Comparison of ENCODE assay signal across 1 cellular context in the genomic region with DNA sequence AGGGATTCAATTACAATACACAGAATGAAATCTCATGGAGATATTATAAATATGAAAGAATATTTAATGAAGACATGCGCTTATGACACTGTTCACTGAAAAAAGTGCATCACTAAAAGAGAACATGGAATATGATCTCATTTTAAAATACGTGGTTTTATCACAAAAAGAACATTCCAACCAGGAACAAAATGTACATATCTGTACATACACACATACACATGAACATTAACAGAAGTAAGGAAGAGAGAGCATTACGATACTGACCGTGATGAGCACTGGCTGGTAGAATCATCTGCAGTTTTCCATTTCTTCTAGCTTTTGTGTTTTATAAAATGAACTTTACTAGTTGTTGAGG.
TF ChIP-seq lines count a peak whose summit lies in the region.

No MANE protein-coding gene starts in this region.

TF ChIP-seq in HepG2, 621 proteins besides CTCF, POLR2A, EP300 and RAD21 (continued from another document):
- TF ChIP-seq, protein P1, sequence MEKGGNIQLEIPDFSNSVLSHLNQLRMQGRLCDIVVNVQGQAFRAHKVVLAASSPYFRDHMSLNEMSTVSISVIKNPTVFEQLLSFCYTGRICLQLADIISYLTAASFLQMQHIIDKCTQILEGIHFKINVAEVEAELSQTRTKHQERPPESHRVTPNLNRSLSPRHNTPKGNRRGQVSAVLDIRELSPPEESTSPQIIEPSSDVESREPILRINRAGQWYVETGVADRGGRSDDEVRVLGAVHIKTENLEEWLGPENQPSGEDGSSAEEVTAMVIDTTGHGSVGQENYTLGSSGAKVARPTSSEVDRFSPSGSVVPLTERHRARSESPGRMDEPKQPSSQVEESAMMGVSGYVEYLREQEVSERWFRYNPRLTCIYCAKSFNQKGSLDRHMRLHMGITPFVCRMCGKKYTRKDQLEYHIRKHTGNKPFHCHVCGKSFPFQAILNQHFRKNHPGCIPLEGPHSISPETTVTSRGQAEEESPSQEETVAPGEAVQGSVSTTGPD (CRISPR knock-in tag; IDR thresholded peaks at IDR 0.05): no peak
- TF ChIP-seq RFX3 (CRISPR knock-in tag; IDR thresholded peaks at IDR 0.05) (no peak), LBX2 (CRISPR knock-in tag; IDR thresholded peaks at IDR 0.05; ENCODE audit: borderline replicate concordance) (no peak), SNAI1 (CRISPR knock-in tag; IDR thresholded peaks at IDR 0.05; ENCODE audit: borderline replicate concordance) (no peak), ZNF460 (CRISPR knock-in tag; IDR thresholded peaks at IDR 0.05; ENCODE audit: borderline replicate concordance) (no peak), HIVEP1 (CRISPR knock-in tag; IDR thresholded peaks at IDR 0.05) (no peak), KDM2A (CRISPR knock-in tag; IDR thresholded peaks at IDR 0.05; ENCODE audit: borderline replicate concordance, low read depth) (no peak), SYNCRIP (IDR thresholded peaks at IDR 0.05; ENCODE audit: insufficient read depth, low read depth, low read length) (no peak), SNAPC2 (CRISPR knock-in tag; IDR thresholded peaks at IDR 0.05) (no peak), ZNF446 (CRISPR knock-in tag; IDR thresholded peaks at IDR 0.05) (no peak)
- TF ChIP-seq, protein P2, sequence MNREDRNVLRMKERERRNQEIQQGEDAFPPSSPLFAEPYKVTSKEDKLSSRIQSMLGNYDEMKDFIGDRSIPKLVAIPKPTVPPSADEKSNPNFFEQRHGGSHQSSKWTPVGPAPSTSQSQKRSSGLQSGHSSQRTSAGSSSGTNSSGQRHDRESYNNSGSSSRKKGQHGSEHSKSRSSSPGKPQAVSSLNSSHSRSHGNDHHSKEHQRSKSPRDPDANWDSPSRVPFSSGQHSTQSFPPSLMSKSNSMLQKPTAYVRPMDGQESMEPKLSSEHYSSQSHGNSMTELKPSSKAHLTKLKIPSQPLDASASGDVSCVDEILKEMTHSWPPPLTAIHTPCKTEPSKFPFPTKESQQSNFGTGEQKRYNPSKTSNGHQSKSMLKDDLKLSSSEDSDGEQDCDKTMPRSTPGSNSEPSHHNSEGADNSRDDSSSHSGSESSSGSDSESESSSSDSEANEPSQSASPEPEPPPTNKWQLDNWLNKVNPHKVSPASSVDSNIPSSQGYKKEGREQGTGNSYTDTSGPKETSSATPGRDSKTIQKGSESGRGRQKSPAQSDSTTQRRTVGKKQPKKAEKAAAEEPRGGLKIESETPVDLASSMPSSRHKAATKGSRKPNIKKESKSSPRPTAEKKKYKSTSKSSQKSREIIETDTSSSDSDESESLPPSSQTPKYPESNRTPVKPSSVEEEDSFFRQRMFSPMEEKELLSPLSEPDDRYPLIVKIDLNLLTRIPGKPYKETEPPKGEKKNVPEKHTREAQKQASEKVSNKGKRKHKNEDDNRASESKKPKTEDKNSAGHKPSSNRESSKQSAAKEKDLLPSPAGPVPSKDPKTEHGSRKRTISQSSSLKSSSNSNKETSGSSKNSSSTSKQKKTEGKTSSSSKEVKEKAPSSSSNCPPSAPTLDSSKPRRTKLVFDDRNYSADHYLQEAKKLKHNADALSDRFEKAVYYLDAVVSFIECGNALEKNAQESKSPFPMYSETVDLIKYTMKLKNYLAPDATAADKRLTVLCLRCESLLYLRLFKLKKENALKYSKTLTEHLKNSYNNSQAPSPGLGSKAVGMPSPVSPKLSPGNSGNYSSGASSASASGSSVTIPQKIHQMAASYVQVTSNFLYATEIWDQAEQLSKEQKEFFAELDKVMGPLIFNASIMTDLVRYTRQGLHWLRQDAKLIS (CRISPR knock-in tag; IDR thresholded peaks at IDR 0.05): no peak
TF ChIP-seq in HepG2: peak in this region for 0.
